In the genomic region with DNA sequence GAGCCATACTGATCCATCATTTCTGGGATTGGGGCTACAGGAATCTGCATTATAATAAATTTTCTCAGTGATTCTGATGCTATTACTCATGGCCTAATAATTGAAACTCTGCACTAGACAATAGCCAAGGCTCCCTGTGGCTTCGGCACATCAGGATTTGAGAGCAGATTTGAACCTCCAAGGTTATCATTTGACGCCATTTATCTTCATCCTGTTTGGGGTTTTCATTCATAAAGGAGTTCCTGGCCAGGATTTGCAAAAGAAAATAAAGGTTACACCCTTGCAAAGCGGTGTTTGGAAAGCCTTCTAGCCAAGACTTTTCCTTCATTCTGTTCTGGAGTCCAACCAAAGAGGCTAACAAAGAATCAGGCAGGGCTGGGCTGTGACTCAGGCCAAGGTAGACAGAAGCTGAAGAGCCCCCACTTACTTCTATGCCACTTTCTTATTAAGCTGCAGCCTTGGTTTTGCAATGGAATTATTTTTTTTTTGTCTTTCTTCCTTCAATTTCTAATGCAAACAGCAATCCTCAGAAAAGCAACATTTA, we compare ENCODE assay signal across 17 cellular contexts.
"Had no signal": no experiment of that assay in that cellular context is flagged by ENCODE, and none has a peak within 500 bp of the region (broad histone marks: within the 10 kb centered on the region; RNA-seq: fewer than 3 reads in every experiment).

No MANE protein-coding gene starts in this region.

- H3K27ac ChIP-seq: coronary artery, dorsolateral prefrontal cortex, esophagus muscularis mucosa, gastrocnemius medialis, heart right ventricle, left lung, lower lobe of right lung had no signal

- H3K4me3 Mint-ChIP-seq: mesothelial cell of epicardium had no signal

- H3K27ac Mint-ChIP-seq: mesothelial cell of epicardium had no signal

- H3K27me3 ChIP-seq: esophagus muscularis mucosa, gastrocnemius medialis, left lung had no signal

- H3K4me3 ChIP-seq: coronary artery, dorsolateral prefrontal cortex, esophagus muscularis mucosa, gastrocnemius medialis, heart right ventricle, left lung, lower lobe of right lung, mucosa of descending colon had no signal

- H3K4me1 Mint-ChIP-seq: mesothelial cell of epicardium had no signal

- ATAC-seq: gastrocnemius medialis, left lung, left ventricle myocardium superior, lower lobe of right lung, mucosa of descending colon had no signal

- H3K4me1 ChIP-seq: gastrocnemius medialis, heart right ventricle, left lung, lower lobe of right lung had no signal

- DNase-seq: dermis blood vessel endothelial cell; dorsolateral prefrontal cortex; effector CD4-positive, alpha-beta T cell; effector memory CD4-positive, alpha-beta T cell; gastrocnemius medialis; glutamatergic neuron; heart right ventricle; hippocampal formation; left cardiac atrium; left lung; left ventricle myocardium superior; lower lobe of right lung; mesenchymal stem cell; mucosa of descending colon had no signal

- H3K36me3 Mint-ChIP-seq: mesothelial cell of epicardium had no signal

- H3K9me3 ChIP-seq: esophagus muscularis mucosa, gastrocnemius medialis, lower lobe of right lung, mucosa of descending colon had no signal
